Comparison of ENCODE assay signal across 27 cellular contexts in genomic region chr5:664343-664993, GRCh38. TPM values are rescaled to one million over a fixed set of nuclear protein-coding genes. Genes with fewer than 3 reads are reported as not detected.
DNase-seq lines count a peak whose midpoint lies in the region; ATAC-seq and TF ChIP-seq lines count a peak whose summit lies in the region.
"Had no signal": no experiment of that assay in that cellular context is flagged by ENCODE, and none has a peak within 500 bp of the region (broad histone marks: within the 10 kb centered on the region; RNA-seq: fewer than 3 reads in every experiment).

No MANE protein-coding gene starts in this region.

- H3K27me3 ChIP-seq in HCT116 (ENCODE audit: insufficient read depth, low read length) = no peaks in the 10 kb centered on the region
- H3K27me3 ChIP-seq: BLaER1, heart right ventricle had no signal

- CTCF ChIA-PET in HCT116 (lab: Charles Lee) = no interaction called here

- H3K4me2 ChIP-seq in HCT116 (ENCODE audit: low read length) = no peak overlapping the region
- H3K4me2 ChIP-seq: BLaER1 had no signal

- H3K9me3 ChIP-seq in HCT116 (ENCODE audit: control insufficient read depth in 1 of 2, insufficient read depth in 1 of 2, low read depth in 1 of 2, low read length in 2 of 2) = no peaks in the 10 kb centered on the region
- H3K9me3 ChIP-seq: BLaER1, Caco-2, heart right ventricle, psoas muscle, thoracic aorta had no signal

- POLR2A ChIA-PET in HCT116 (lab: Charles Lee) = no interaction called here

- no peak for TF ChIP-seq RAD21 in HCT116 (IDR thresholded peaks at IDR 0.05; ENCODE audit: low read depth)

- TF ChIP-seq CTCF in HCT116 (IDR thresholded peaks at IDR 0.05 in 2 of 3, conservative IDR thresholded peaks at IDR 0.05 in 1 of 3; ENCODE audit: borderline replicate concordance in 1 of 3, insufficient read depth in 1 of 3, low read depth in 2 of 3, low read length in 2 of 3) = no peak

- intact Hi-C loops in HCT116 (cut with micrococcal nuclease) (no loop called here), posterior vena cava (cut with DNase I) (no loop called here)

- H3K9ac ChIP-seq in HCT116 (ENCODE audit: low read length) = no peak overlapping the region
- H3K9ac ChIP-seq: BLaER1 had no signal

- ATAC-seq in HCT116 = no peak
- peak; percentile 86 for ATAC-seq in left lobe of liver
- ATAC-seq in HG03354 (IDR thresholded peaks at IDR 0.05; ENCODE audit: poor library complexity, severe bottlenecking, unreplicated experiment) = no peak
- no peak for ATAC-seq in HG03175 (IDR thresholded peaks at IDR 0.05; ENCODE audit: unreplicated experiment)
- ATAC-seq: activated naive CD4-positive, alpha-beta T cell treated with anti-CD3 and anti-CD28 coated beads, Interleukin-2, amount 50 U/mL, for 72 hours; SK-N-SH treated with all-trans-retinoic acid at 6 μM for 48 hours; stimulated activated effector memory CD8-positive, alpha-beta T cell treated with anti-CD3 and anti-CD28 coated beads, Interleukin-12 subunit alpha, Interleukin-12 subunit beta, amount 100 ng/mL, for 72 hours had no signal

- H3K27ac ChIP-seq in HCT116 (ENCODE audit: low read depth, low read length) = peak overlapping the region; percentile 43; the same call in 1 of the 2 replicates
- H3K27ac ChIP-seq in angular gyrus (ENCODE audit: low read depth, low read length) = peak overlapping the region; percentile 43
- H3K27ac ChIP-seq: BLaER1, heart right ventricle, psoas muscle, skin epidermis, thoracic aorta had no signal

- no TSS peak for BruUV-seq in HCT116 (replicated peaks; lab: Mats Ljungman, UMichigan)

- RAD21 ChIA-PET in HCT116 (lab: Charles Lee; ENCODE audit: low non-redundant PET in 1 of 2, low total read pairs in 2 of 2, uncharacterized antibody in 2 of 2, unreplicated experiment in 2 of 2) = no interaction called here

- DNase-seq in HCT116 (ENCODE audit: low read depth, low spot score) (no peak), left lobe of liver (ENCODE audit: low spot score) (peak; percentile 85), posterior vena cava (ENCODE audit: low spot score) (peak; percentile 75), LoVo (ENCODE audit: low spot score) (no peak)
- DNase-seq in stimulated activated CD4-positive, alpha-beta T cell treated with anti-CD3 and anti-CD28 coated beads, Interleukin-1b, Interleukin-23, amount 100 ng/mL, for 48 hours = no peak
- DNase-seq: ACHN; activated CD8-positive, alpha-beta memory T cell treated with anti-CD3 and anti-CD28 coated beads, Interleukin-2, amount 50 U/mL, for 4 hours; Caco-2; DMS79; GF-D8; heart right ventricle; Kasumi-1; NCI-H1048; NCI-H187; NCI-H69; stimulated activated CD4-positive, alpha-beta T cell treated with anti-CD3 and anti-CD28 coated beads, Interleukin-2, amount 100 ng/mL, for 48 hours; T-helper 9 cell had no signal

- H4K20me1 ChIP-seq in HCT116 (ENCODE audit: insufficient read depth) = no peaks in the 10 kb centered on the region

- TF ChIP-seq POLR2A in HCT116 (IDR thresholded peaks at IDR 0.05; ENCODE audit: borderline replicate concordance, extremely low read depth, insufficient read depth, insufficient read length) = no peak

- H3K36me3 ChIP-seq in HCT116 (ENCODE audit: control insufficient read depth in 1 of 2, insufficient read depth in 2 of 2, low read length in 2 of 2) = peaks cover 2 to 14% of the 10 kb centered on the region in 2 experiments; a peak in 2 of 4 replicates

- H3K4me3 ChIP-seq in HCT116 (replicated peaks in 1 of 2; ENCODE audit: low read depth in 1 of 2, low read length in 2 of 2) = no peak overlapping the region
- H3K4me3 ChIP-seq: BLaER1, heart right ventricle, psoas muscle, skin epidermis, thoracic aorta had no signal

- no peaks in the 10 kb centered on the region for H3K9me2 ChIP-seq in HCT116 (ENCODE audit: insufficient read depth)

- no peaks in the 10 kb centered on the region for H3K79me2 ChIP-seq in HCT116 (ENCODE audit: insufficient read depth, low read length)

- H3K4me1 ChIP-seq in HCT116 (ENCODE audit: control insufficient read depth in 1 of 2, insufficient read depth in 2 of 2, low read length in 2 of 2) = peaks cover 5 to 32% of the 10 kb centered on the region in 2 experiments; a peak in 3 of 4 replicates
- H3K4me1 ChIP-seq: Caco-2, psoas muscle had no signal

- no peak overlapping the region for H2AFZ ChIP-seq in HCT116 (ENCODE audit: low read depth, low read length, poor library complexity, severe bottlenecking)

TF ChIP-seq in HCT116, 20 proteins besides CTCF, POLR2A, EP300 and RAD21:
- TF ChIP-seq EGR1 (IDR thresholded peaks at IDR 0.05; ENCODE audit: low read depth) = no peak
- TF ChIP-seq CBX3 (IDR thresholded peaks at IDR 0.05; ENCODE audit: low read depth) = no peak
- TF ChIP-seq ATF3 (IDR thresholded peaks at IDR 0.05) = no peak
- no peak for TF ChIP-seq EZH2phosphoT487 (IDR thresholded peaks at IDR 0.05; ENCODE audit: borderline replicate concordance)
- no peak for TF ChIP-seq TCF7L2 (IDR thresholded peaks at IDR 0.05; ENCODE audit: borderline replicate concordance, extremely low read depth, insufficient read depth, insufficient read length)
- no peak for TF ChIP-seq CEBPB (IDR thresholded peaks at IDR 0.05; ENCODE audit: low read depth)
- no peak for TF ChIP-seq SRF (IDR thresholded peaks at IDR 0.05; ENCODE audit: low read depth)
- no peak for TF ChIP-seq EZH2 (IDR thresholded peaks at IDR 0.05)
- TF ChIP-seq, protein P1, sequence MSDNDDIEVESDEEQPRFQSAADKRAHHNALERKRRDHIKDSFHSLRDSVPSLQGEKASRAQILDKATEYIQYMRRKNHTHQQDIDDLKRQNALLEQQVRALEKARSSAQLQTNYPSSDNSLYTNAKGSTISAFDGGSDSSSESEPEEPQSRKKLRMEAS (IDR thresholded peaks at IDR 0.05) = no peak
- TF ChIP-seq SP1 (IDR thresholded peaks at IDR 0.05; ENCODE audit: low read depth) = no peak
- TF ChIP-seq REST (IDR thresholded peaks at IDR 0.05; ENCODE audit: low read depth) = no peak
- no peak for TF ChIP-seq SIN3A (IDR thresholded peaks at IDR 0.05; ENCODE audit: low read depth)

RNA-seq across cellular contexts. Expression of gene TPPP, which starts 28.7 kb away (rescaled TPM):
- 3.9 TPM for total RNA-seq in HCT116 (2021; ENCODE audit: unreplicated experiment)
- polyA plus RNA-seq in HCT116 (2012) = 3.9 and 4.3 TPM in 2 replicates
- 4.1 TPM for total RNA-seq in left lobe of liver
- 10 to 100 TPM in 1 of 2 donors, 1 to 10 TPM in 1; 9.8 to 10.8 TPM for total RNA-seq in posterior vena cava

RNA-seq across cellular contexts. Expression of gene CEP72, which starts 52.3 kb away (rescaled TPM):
- 25.6 TPM for total RNA-seq in HCT116 (2021; ENCODE audit: unreplicated experiment)
- 12.9 and 13.5 TPM in 2 replicates for polyA plus RNA-seq in HCT116 (2012)
- 4.7 TPM for total RNA-seq in left lobe of liver
- total RNA-seq in posterior vena cava = 1 to 10 TPM; 1.9 to 2.4 TPM

Comparison
In these comparisons a context has a peak if more than half of its experiments do, and no peak if none do; other contexts are left out.
1. DNase-seq: peak in left lobe of liver (single experiment) and posterior vena cava (single experiment); none in HCT116 (single experiment), stimulated activated CD4-positive, alpha-beta T cell treated with anti-CD3 and anti-CD28 coated beads, Interleukin-1b, Interleukin-23, amount 100 ng/mL, for 48 hours (single experiment) and LoVo (single experiment).